ENCODE assay signal across 17 cellular contexts in genomic region chr5:56681346-56681745, GRCh38.
DNase-seq lines count a peak whose midpoint lies in the region; ATAC-seq and TF ChIP-seq lines count a peak whose summit lies in the region.
"Had no signal": no experiment of that assay in that cellular context is flagged by ENCODE, and none has a peak within 500 bp of the region (broad histone marks: within the 10 kb centered on the region; RNA-seq: fewer than 3 reads in every experiment).

No MANE protein-coding gene starts in this region.

- H3K4me2 ChIP-seq in OCI-LY1 (ENCODE audit: low read length) = peak overlapping the region; percentile 56

- peaks cover 4% of the 10 kb centered on the region for H3K9me3 Mint-ChIP-seq in activated naive CD4-positive, alpha-beta T cell treated with anti-CD3 and anti-CD28 coated beads, Interleukin-2, amount 50 U/mL, for 24 hours
- H3K9me3 Mint-ChIP-seq: HFFc6; stimulated activated naive CD8-positive, alpha-beta T cell treated with anti-CD3 and anti-CD28 coated beads, Interleukin-15, amount 100 ng/mL, for 72 hours had no signal

- no peak for DNase-seq in activated naive CD4-positive, alpha-beta T cell treated with Interleukin-2 at 50 U/mL for 16 hours
- DNase-seq in erythroblast (lab: John Stamatoyannopoulos, UW) (peak; percentile 28 to 37), ureter (ENCODE audit: low spot score) (no peak), SHP77 (lab: John Stamatoyannopoulos, UW) (no peak)
- DNase-seq: activated CD8-positive, alpha-beta memory T cell treated with anti-CD3 and anti-CD28 coated beads for 24 hours; aorta; dorsolateral prefrontal cortex; HFFc6; islet precursor cell; mesenchymal stem cell; MG63; NCI-H2029; stimulated activated naive CD8-positive, alpha-beta T cell treated with anti-CD3 and anti-CD28 coated beads, Interleukin-15, amount 100 ng/mL, for 72 hours had no signal

- H3K36me3 ChIP-seq in OCI-LY1 (ENCODE audit: insufficient read depth, low read length) = no peaks in the 10 kb centered on the region
- H3K36me3 ChIP-seq: MG63 had no signal

- no peak overlapping the region for H2AFZ ChIP-seq in OCI-LY1 (ENCODE audit: low read length)

- no peaks in the 10 kb centered on the region for H4K20me1 ChIP-seq in OCI-LY1 (ENCODE audit: insufficient read depth, low read length)

- H3K27me3 Mint-ChIP-seq in activated naive CD4-positive, alpha-beta T cell treated with anti-CD3 and anti-CD28 coated beads, Interleukin-2, amount 50 U/mL, for 24 hours = no peaks in the 10 kb centered on the region
- H3K27me3 Mint-ChIP-seq: stimulated activated naive CD8-positive, alpha-beta T cell treated with anti-CD3 and anti-CD28 coated beads, Interleukin-15, amount 100 ng/mL, for 72 hours had no signal

- peak overlapping the region; percentile 41 for H3K4me3 Mint-ChIP-seq in activated naive CD4-positive, alpha-beta T cell treated with anti-CD3 and anti-CD28 coated beads, Interleukin-2, amount 50 U/mL, for 24 hours
- H3K4me3 Mint-ChIP-seq: HFFc6; stimulated activated naive CD8-positive, alpha-beta T cell treated with anti-CD3 and anti-CD28 coated beads, Interleukin-15, amount 100 ng/mL, for 72 hours had no signal

- H3K36me3 Mint-ChIP-seq in activated naive CD4-positive, alpha-beta T cell treated with anti-CD3 and anti-CD28 coated beads, Interleukin-2, amount 50 U/mL, for 24 hours = peaks cover 2% of the 10 kb centered on the region

- TF ChIP-seq CTCF in OCI-LY1 (IDR thresholded peaks at IDR 0.05; ENCODE audit: low read length) = no peak

- H3F3A ChIP-seq in OCI-LY1 (ENCODE audit: insufficient read depth, low read length) = no peaks in the 10 kb centered on the region

- H3K9ac ChIP-seq in OCI-LY1 (ENCODE audit: low read length) = peak overlapping the region; percentile 67

- TF ChIP-seq POLR2A in erythroblast (IDR thresholded peaks at IDR 0.05; ENCODE audit: low read length) = no peak

- H3K27ac ChIP-seq in OCI-LY1 (ENCODE audit: low read depth, low read length, poor library complexity, severe bottlenecking) = peak overlapping the region; percentile 99
- H3K27ac ChIP-seq: dorsolateral prefrontal cortex had no signal

- H3K79me2 ChIP-seq in OCI-LY1 (ENCODE audit: insufficient read depth, low read length) = no peaks in the 10 kb centered on the region

- H3K4me1 Mint-ChIP-seq in activated naive CD4-positive, alpha-beta T cell treated with anti-CD3 and anti-CD28 coated beads, Interleukin-2, amount 50 U/mL, for 24 hours = peaks cover 59% of the 10 kb centered on the region

- ATAC-seq in HG03135 (IDR thresholded peaks at IDR 0.05; ENCODE audit: unreplicated experiment) = no peak
- no peak for ATAC-seq in HG03378 (IDR thresholded peaks at IDR 0.05; ENCODE audit: unreplicated experiment)
- ATAC-seq: stimulated activated naive CD8-positive, alpha-beta T cell treated with anti-CD3 and anti-CD28 coated beads, Interleukin-15, amount 100 ng/mL, for 72 hours had no signal

- H3K4me3 ChIP-seq in OCI-LY1 (ENCODE audit: low read depth, low read length, poor library complexity, severe bottlenecking) = peak overlapping the region; percentile 46
- H3K4me3 ChIP-seq: dorsolateral prefrontal cortex, MG63 had no signal

- H3K27ac Mint-ChIP-seq in activated naive CD4-positive, alpha-beta T cell treated with anti-CD3 and anti-CD28 coated beads, Interleukin-2, amount 50 U/mL, for 24 hours = peak overlapping the region; percentile 5
- H3K27ac Mint-ChIP-seq: HFFc6; stimulated activated naive CD8-positive, alpha-beta T cell treated with anti-CD3 and anti-CD28 coated beads, Interleukin-15, amount 100 ng/mL, for 72 hours had no signal

- H3K27me3 ChIP-seq in OCI-LY1 (ENCODE audit: insufficient read depth, low read length) = no peaks in the 10 kb centered on the region
- H3K27me3 ChIP-seq: dorsolateral prefrontal cortex, MG63 had no signal

- peaks cover 70% of the 10 kb centered on the region for H3K4me1 ChIP-seq in OCI-LY1 (ENCODE audit: insufficient read depth, low read length, severe bottlenecking)

- H3K9me3 ChIP-seq in OCI-LY1 (ENCODE audit: low read length) = no peaks in the 10 kb centered on the region
- H3K9me3 ChIP-seq: MG63 had no signal

- H3K9me2 ChIP-seq in OCI-LY1 (ENCODE audit: low read depth, low read length) = no peaks in the 10 kb centered on the region

Comparison
In these comparisons a context has a peak if more than half of its experiments do, and no peak if none do; other contexts are left out.
1. DNase-seq: peak in erythroblast (2 of 2); none in activated naive CD4-positive, alpha-beta T cell treated with Interleukin-2 at 50 U/mL for 16 hours (single experiment), ureter (single experiment) and SHP77 (0 of 2).